ENCODE assay signal across 2 cellular contexts in the genomic region with DNA sequence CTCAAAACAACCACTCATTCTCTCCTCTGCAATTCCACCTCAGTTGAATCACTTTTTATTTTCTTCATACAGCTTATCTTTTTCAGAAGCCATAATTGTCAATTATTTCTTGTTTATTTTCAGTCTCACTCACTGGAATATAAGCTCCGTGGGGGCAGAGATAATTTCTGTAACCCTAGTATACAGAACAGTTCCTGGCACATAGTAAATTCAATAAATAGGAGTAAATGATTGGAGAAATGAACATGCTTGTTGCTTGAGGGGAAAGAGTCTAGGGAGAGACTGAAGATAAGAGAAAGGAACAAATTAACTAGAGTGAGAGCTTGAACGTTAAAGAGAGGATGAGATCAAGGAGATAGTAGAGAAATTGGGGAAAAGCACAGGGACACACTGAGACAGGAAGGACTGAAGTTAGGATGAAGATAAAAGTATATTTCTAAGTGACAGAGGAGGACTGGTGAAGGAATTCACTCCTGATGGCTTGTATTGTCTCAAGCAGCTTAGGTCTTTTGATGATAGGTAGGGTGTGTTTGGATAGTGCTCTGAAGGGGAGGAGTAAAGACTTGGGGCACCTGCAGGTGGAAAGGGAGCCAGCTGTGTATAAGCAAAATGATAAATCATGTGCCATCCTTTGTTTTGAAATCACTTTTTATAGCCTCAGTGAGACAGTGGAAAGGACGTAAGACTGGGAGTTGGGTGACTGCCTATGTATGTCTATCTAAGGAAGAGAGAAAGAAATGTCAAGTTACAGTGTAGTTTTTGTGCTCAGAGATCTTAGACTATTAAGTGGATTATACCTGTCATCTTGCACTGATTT.
TF ChIP-seq lines count a peak whose summit lies in the region.

No MANE protein-coding gene starts in this region.

TF ChIP-seq in endothelial cell of umbilical vein, 7 proteins besides CTCF, POLR2A, EP300 and RAD21 (continued from another document):
- TF ChIP-seq, protein P1, sequence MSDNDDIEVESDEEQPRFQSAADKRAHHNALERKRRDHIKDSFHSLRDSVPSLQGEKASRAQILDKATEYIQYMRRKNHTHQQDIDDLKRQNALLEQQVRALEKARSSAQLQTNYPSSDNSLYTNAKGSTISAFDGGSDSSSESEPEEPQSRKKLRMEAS (IDR thresholded peaks at IDR 0.05; ENCODE audit: insufficient read depth, insufficient read length) = no peak
- TF ChIP-seq MYC (IDR thresholded peaks at IDR 0.05; ENCODE audit: low read depth, low read length) = no peak
- TF ChIP-seq JUN (IDR thresholded peaks at IDR 0.05; ENCODE audit: borderline replicate concordance, insufficient read depth, insufficient read length, low read depth) = no peak

TF ChIP-seq in GM12891, 5 proteins besides CTCF, POLR2A, EP300 and RAD21 (continued from another document):
- no peak for TF ChIP-seq PAX5 (IDR thresholded peaks at IDR 0.05; ENCODE audit: insufficient read depth, low read length, severe bottlenecking)
TF ChIP-seq in GM12891: peak in this region for 0.
